Comparison of ENCODE assay signal across 2 cellular contexts in the genomic region with DNA sequence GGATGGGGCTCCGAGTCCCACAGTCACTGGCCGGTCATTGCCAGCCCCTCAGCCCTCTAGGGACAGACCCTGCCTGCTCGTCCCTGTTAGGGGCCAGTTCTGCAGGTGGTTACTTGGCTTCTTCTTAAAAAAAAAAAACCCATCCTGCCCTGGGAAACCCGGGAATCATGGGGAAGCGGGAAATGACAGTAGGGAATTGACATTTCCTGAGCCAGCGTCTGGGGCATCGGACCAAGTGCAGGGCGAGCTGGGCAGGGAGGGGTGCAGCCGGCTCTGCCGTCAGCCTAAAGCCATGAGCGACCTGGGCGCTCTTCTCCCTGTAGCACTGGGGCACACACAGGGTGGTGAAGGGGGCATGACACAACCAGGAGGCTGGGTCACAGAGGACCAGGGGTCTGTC.
TF ChIP-seq lines count a peak whose summit lies in the region.

No MANE protein-coding gene starts in this region.

TF ChIP-seq in liver, 16 proteins besides CTCF, POLR2A, EP300 and RAD21 (continued from another document):
- TF ChIP-seq MAX (IDR thresholded peaks at IDR 0.05) (no peak), NR2F2 (IDR thresholded peaks at IDR 0.05) (no peak), JUND (IDR thresholded peaks at IDR 0.05) (no peak), ZBTB33 (IDR thresholded peaks at IDR 0.05) (no peak)

TF ChIP-seq in HepG2, 621 proteins besides CTCF, POLR2A, EP300 and RAD21 (continued from another document):
- TF ChIP-seq FOXP1 (IDR thresholded peaks at IDR 0.05) (no peak), FOXP1 (CRISPR knock-in tag; IDR thresholded peaks at IDR 0.05) (no peak), ZNF234 (CRISPR knock-in tag; conservative IDR thresholded peaks at IDR 0.05) (no peak), RFX3 (CRISPR knock-in tag; IDR thresholded peaks at IDR 0.05) (no peak)
- TF ChIP-seq, protein P1, sequence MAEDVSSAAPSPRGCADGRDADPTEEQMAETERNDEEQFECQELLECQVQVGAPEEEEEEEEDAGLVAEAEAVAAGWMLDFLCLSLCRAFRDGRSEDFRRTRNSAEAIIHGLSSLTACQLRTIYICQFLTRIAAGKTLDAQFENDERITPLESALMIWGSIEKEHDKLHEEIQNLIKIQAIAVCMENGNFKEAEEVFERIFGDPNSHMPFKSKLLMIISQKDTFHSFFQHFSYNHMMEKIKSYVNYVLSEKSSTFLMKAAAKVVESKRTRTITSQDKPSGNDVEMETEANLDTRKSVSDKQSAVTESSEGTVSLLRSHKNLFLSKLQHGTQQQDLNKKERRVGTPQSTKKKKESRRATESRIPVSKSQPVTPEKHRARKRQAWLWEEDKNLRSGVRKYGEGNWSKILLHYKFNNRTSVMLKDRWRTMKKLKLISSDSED (CRISPR knock-in tag; IDR thresholded peaks at IDR 0.05), result no peak
